Comparison of ENCODE assay signal across 13 cellular contexts in genomic region chr10:122494833-122495232, GRCh38. TPM values are rescaled to one million over a fixed set of nuclear protein-coding genes. Genes with fewer than 3 reads are reported as not detected.
DNase-seq lines count a peak whose midpoint lies in the region; ATAC-seq, FAIRE-seq and TF ChIP-seq lines count a peak whose summit lies in the region.
"Had no signal": no experiment of that assay in that cellular context is flagged by ENCODE, and none has a peak within 500 bp of the region (broad histone marks: within the 10 kb centered on the region; RNA-seq: fewer than 3 reads in every experiment).

No MANE protein-coding gene starts in this region.

- peak; percentile 97 for DNase-seq in GM23248
- peak in 1 of 4 experiments; percentile 14 for DNase-seq in K562 (ENCODE audit: extremely low read depth in 1 of 4, low spot score in 3 of 4)
- DNase-seq in heart right ventricle = peak in 1 of 2 donors; percentile 32
- DNase-seq in DMS153 (lab: John Stamatoyannopoulos, UW) = no peak
- DNase-seq in HUDEP-2 (lab: John Stamatoyannopoulos, UW; ENCODE audit: unreplicated experiment in 76 of 76) = no peak
- DNase-seq in type B pancreatic cell (ENCODE audit: extremely low spot score, unreplicated experiment) = no peak
- DNase-seq: activated effector memory CD4-positive, alpha-beta T cell treated with anti-CD3 and anti-CD28 coated beads, Interleukin-2, amount 50 U/mL, for 16 hours; DMS79 treated with DMSO at 0.1 percent for 48 hours; NCI-H2081; stimulated activated CD8-positive, alpha-beta memory T cell treated with anti-CD3 and anti-CD28 coated beads, Interleukin-4, amount 100 ng/mL, for 48 hours had no signal

- CTCF ChIA-PET in K562 (lab: Yijun Ruan, JAX; ENCODE audit: low intra/inter-chr PET ratio) = no interaction called here

- H3K4me1 Mint-ChIP-seq in type B pancreatic cell (ENCODE audit: unreplicated experiment) = peaks cover 37% of the 10 kb centered on the region

- H3K9me3 Mint-ChIP-seq in type B pancreatic cell = no peaks in the 10 kb centered on the region

- H3K4me3 Mint-ChIP-seq in type B pancreatic cell = no peak overlapping the region

- no TSS peak for BruUV-seq in K562 (replicated peaks; lab: Mats Ljungman, UMichigan)

- in situ Hi-C loops in GM23248 (cut with MboI) = no loop called here
- in situ Hi-C loops in K562 (cut with MboI) = no loop called here

- no peaks in the 10 kb centered on the region for H3K9me2 ChIP-seq in GM23248 (ENCODE audit: insufficient read depth)

- intact Hi-C loops in K562 (cut with micrococcal nuclease) (no loop called here), heart right ventricle (cut with DNase I) (loop anchor here in 3 of 10 donors (5.0 kb wide), 1 partner anchor 33 kb away; the partner anchor contains the start of gene HTRA1 (in 3 of the 3))

- H3K36me3 ChIP-seq in GM23248 (ENCODE audit: low read depth) = no peaks in the 10 kb centered on the region
- no peaks in the 10 kb centered on the region for H3K36me3 ChIP-seq in K562 (ENCODE audit: control insufficient read depth, insufficient read depth, low read length)
- H3K36me3 ChIP-seq in heart right ventricle = peaks cover 0 to 44% (median 0%) of the 10 kb centered on the region in 9 donors

- no peaks in the 10 kb centered on the region for H3K9me3 ChIP-seq in GM23248 (ENCODE audit: low read depth)
- H3K9me3 ChIP-seq in K562 (replicated peaks; ENCODE audit: control insufficient read depth, insufficient read depth, low read depth, low read length) = no peaks in the 10 kb centered on the region
- no peaks in the 10 kb centered on the region for H3K9me3 ChIP-seq in heart right ventricle

- TF ChIP-seq POLR2A in K562 (conservative IDR thresholded peaks at IDR 0.05) = no peak

- no peak for ATAC-seq in K562
- ATAC-seq in heart right ventricle = peak in 2 of 8 donors; percentile 9 to 57
- ATAC-seq in HG03565 (IDR thresholded peaks at IDR 0.05; ENCODE audit: unreplicated experiment) = no peak

- H3K27me3 ChIP-seq in GM23248 (replicated peaks; ENCODE audit: insufficient read depth) (no peaks in the 10 kb centered on the region), K562 (ENCODE audit: control insufficient read depth in 2 of 2, insufficient read depth in 2 of 2, low read length in 2 of 2) (peaks cover 2 to 31% of the 10 kb centered on the region in 2 experiments; a peak in 3 of 5 replicates), heart right ventricle (no peaks in the 10 kb centered on the region)

- POLR2A ChIA-PET in K562 (lab: Yijun Ruan, JAX) = interaction anchor here (0.6 kb wide), 1 partner anchor 327 kb away, joined by 4 read pairs; no protein-coding TSS in a partner anchor

- peaks cover 66% of the 10 kb centered on the region for H3F3A ChIP-seq in GM23248 (ENCODE audit: insufficient read depth)

- peak overlapping the region; percentile 80 for H3K9ac ChIP-seq in GM23248
- H3K9ac ChIP-seq in K562 (ENCODE audit: insufficient read depth in 1 of 2, low read depth in 2 of 2, low read length in 2 of 2) = no peak overlapping the region

- H3K27ac ChIP-seq in GM23248 = peak overlapping the region; percentile 91
- no peak overlapping the region for H3K27ac ChIP-seq in K562 (ENCODE audit: extremely low read depth, low read depth, low read length)
- peak overlapping the region in 6 of 10 donors; percentile 18 to 59 (median 41) for H3K27ac ChIP-seq in heart right ventricle
- H3K27ac ChIP-seq in skin epidermis = peak overlapping the region in 20 of 21 experiments; percentile 14 to 85 (median 67)

- H3K4me1 ChIP-seq in GM23248 (ENCODE audit: insufficient read depth) (peaks cover 80% of the 10 kb centered on the region), K562 (replicated peaks in 1 of 2; ENCODE audit: control insufficient read depth in 2 of 2, insufficient read depth in 2 of 2, low read length in 2 of 2) (no peaks in the 10 kb centered on the region), heart right ventricle (peaks cover 6 to 70% (median 45%) of the 10 kb centered on the region in 9 donors)

- no peak for TF ChIP-seq EP300 in K562 (IDR thresholded peaks at IDR 0.05; ENCODE audit: low read length)

- TF ChIP-seq CTCF in K562 (IDR thresholded peaks at IDR 0.05 in 2 of 3, conservative IDR thresholded peaks at IDR 0.05 in 1 of 3; ENCODE audit: insufficient read depth in 2 of 3, low read depth in 1 of 3, low read length in 3 of 3) (no peak), heart right ventricle (IDR thresholded peaks at IDR 0.05) (no peak), type B pancreatic cell (conservative IDR thresholded peaks at IDR 0.05) (no peak)

- H3K36me3 Mint-ChIP-seq in type B pancreatic cell = no peaks in the 10 kb centered on the region

- H3K4me3 ChIP-seq in GM23248 (peak overlapping the region; percentile 56), K562 (no peak overlapping the region), heart right ventricle (no peak overlapping the region), skin epidermis (no peak overlapping the region)

- H3K9me1 ChIP-seq in K562 (ENCODE audit: control insufficient read depth, insufficient read depth, low read length) = no peaks in the 10 kb centered on the region

- no peak for TF ChIP-seq RAD21 in K562 (CRISPR knock-in tag; conservative IDR thresholded peaks at IDR 0.05 in 1 of 2, IDR thresholded peaks at IDR 0.05 in 1 of 2)

- H4K20me1 ChIP-seq in GM23248 (ENCODE audit: insufficient read depth) (no peaks in the 10 kb centered on the region), K562 (replicated peaks; ENCODE audit: control insufficient read depth, insufficient read depth, low read length) (no peaks in the 10 kb centered on the region)

- H2AFZ ChIP-seq in GM23248 (peak overlapping the region; percentile 78), K562 (ENCODE audit: low read depth, low read length) (no peak overlapping the region)

- H3K4me2 ChIP-seq in GM23248 (ENCODE audit: unreplicated experiment) (peak overlapping the region; percentile 87), K562 (ENCODE audit: insufficient read depth, low read length) (no peak overlapping the region)

- H3K79me2 ChIP-seq in GM23248 (ENCODE audit: insufficient read depth) (peaks cover 27% of the 10 kb centered on the region), K562 (ENCODE audit: control insufficient read depth, insufficient read depth, low read length) (no peaks in the 10 kb centered on the region)

- no peak overlapping the region for H3K27ac Mint-ChIP-seq in type B pancreatic cell

- FAIRE-seq in K562 (lab: Jason Lieb, UNC) = no peak

- H3K27me3 Mint-ChIP-seq in type B pancreatic cell = peaks cover 12% of the 10 kb centered on the region

- WGBS in GM23248 (ENCODE audit: low coverage in 1 of 2, low lambda C conversion rate in 2 of 2, missing lambda C conversion rate in 2 of 2), 2 experiments = 2% methylated on average over 13 to 14 of the region's 14 CpGs
- 0% methylated on average over 6 of the region's 14 CpGs for whole genome bisulfite sequencing in K562 (ENCODE audit: insufficient coverage, low coverage, missing lambda C conversion rate)
- WGBS in heart right ventricle, 2 donors = 82 to 89% methylated on average over 14 of the region's 14 CpGs

RNA-seq across cellular contexts. Expression of gene HTRA1, which starts 33.5 kb away (rescaled TPM):
- 395 and 405 TPM in 2 replicates for total RNA-seq in GM23248 (2014; rRNA removed; shearing (Covaris generic))
- 220 and 303 TPM in 2 replicates for polyA plus RNA-seq in GM23248 (2016; fragmentation: Nextera tagmentation; extraction: Ambion mirVana)
- total RNA-seq in K562 (2011; cell fraction: chromatin; rRNA removed; ENCODE audit: low replicate concordance) = not detected in 2 replicates
- total RNA-seq in K562 (2011; cell fraction: nucleolus; rRNA removed) = not detected in 2 replicates
- not detected in 2 replicates for total RNA-seq in K562 (2011; cell fraction: nucleoplasm; rRNA removed)
- not detected in 2 replicates for total RNA-seq in K562 (2014; rRNA removed)
- 0.15 TPM in 1 of 2 replicates, not detected in the other for total RNA-seq in K562 (2014; rRNA removed; fragmentation: Illumina TruSeq; extraction: Trizol)
- total RNA-seq in K562 (2015; rRNA removed; fragmentation: Illumina TruSeq; extraction: Trizol) = 0.11 TPM in 1 of 2 replicates, not detected in the other
- 0.11 and 0.16 TPM in 2 replicates for total RNA-seq in K562 (2021)
- 0.04 TPM in 1 of 2 replicates, not detected in the other for polyA plus RNA-seq in K562 (2011; rRNA removed)
- 0.10 TPM in 1 of 2 replicates, not detected in the other for polyA plus RNA-seq in K562 (2011; cell fraction: cytosol; rRNA removed)
- polyA plus RNA-seq in K562 (2011; cell fraction: nucleus; rRNA removed) = not detected in 2 replicates
- polyA plus RNA-seq in K562 (2012) = 0.25 TPM in 1 of 2 replicates, not detected in the other
- polyA plus RNA-seq in K562 (2014; fragmentation: Illumina TruSeq; extraction: Trizol) = not detected in 2 replicates
- under 1 TPM in 1 of 2 experiments, not detected in 1; 0.06 TPM for polyA plus RNA-seq in K562 (2014; fragmentation: Nextera tagmentation; extraction: Ambion mirVana)
- not detected in 2 replicates for polyA plus RNA-seq in K562 (2014; rRNA removed)
- polyA minus RNA-seq in K562 (2011; rRNA and poly(A)+ RNA removed) = not detected in 2 replicates
- polyA minus RNA-seq in K562 (2011; cell fraction: cytosol; rRNA and poly(A)+ RNA removed) = 0.91 TPM in 1 of 2 replicates, not detected in the other
- polyA minus RNA-seq in K562 (2011; cell fraction: nucleus; rRNA and poly(A)+ RNA removed) = not detected in 2 replicates
- total RNA-seq in heart right ventricle = 100 to 1,000 TPM in 2 of 10 donors, 10 to 100 TPM in 8; 23.4 to 108 (median 73.1) TPM
- polyA plus RNA-seq in heart right ventricle = 10 to 100 TPM; 31.9 to 35.4 TPM
- total RNA-seq in type B pancreatic cell (ENCODE audit: low replicate concordance) = 12.9 and 32.6 TPM in 2 replicates
- total RNA-seq: T-helper 2 cell treated with Interferon-gamma antibody and Interleukin-4, amounts not matched to agents 100 ng/mL and 5 ng/mL, for 36 hours had no signal

RNA-seq across cellular contexts. Expression of gene ARMS2, which starts 40.4 kb away (rescaled TPM):
- not detected in 2 replicates for total RNA-seq in GM23248 (2014; rRNA removed; shearing (Covaris generic))
- polyA plus RNA-seq in GM23248 (2016; fragmentation: Nextera tagmentation; extraction: Ambion mirVana) (not detected in 2 replicates), K562 (2011; rRNA removed) (not detected in 2 replicates), K562 (2014; fragmentation: Illumina TruSeq; extraction: Trizol) (not detected in 2 replicates), K562 (2014; fragmentation: Nextera tagmentation; extraction: Ambion mirVana) (not detected), K562 (2014; rRNA removed) (not detected in 2 replicates), heart right ventricle (not detected)
- total RNA-seq in K562 (2011; cell fraction: chromatin; rRNA removed; ENCODE audit: low replicate concordance) = not detected in 2 replicates
- total RNA-seq in K562 (2011; cell fraction: nucleolus; rRNA removed) = not detected in 2 replicates
- total RNA-seq in K562 (2011; cell fraction: nucleoplasm; rRNA removed) = not detected in 2 replicates
- total RNA-seq in K562 (2014; rRNA removed) (not detected in 2 replicates), K562 (2014; rRNA removed; fragmentation: Illumina TruSeq; extraction: Trizol) (not detected in 2 replicates), K562 (2015; rRNA removed; fragmentation: Illumina TruSeq; extraction: Trizol) (not detected in 2 replicates), K562 (2021) (not detected in 2 replicates), heart right ventricle (1 to 10 TPM in 1 of 10 donors, under 1 TPM in 3, not detected in 6; 0.33 to 1.3 (median 0.94) TPM), type B pancreatic cell (ENCODE audit: low replicate concordance) (not detected in 2 replicates)
- polyA plus RNA-seq in K562 (2011; cell fraction: cytosol; rRNA removed) = not detected in 2 replicates
- polyA plus RNA-seq in K562 (2011; cell fraction: nucleus; rRNA removed) = not detected in 2 replicates
- not detected in 2 replicates for polyA plus RNA-seq in K562 (2012)
- not detected in 2 replicates for polyA minus RNA-seq in K562 (2011; rRNA and poly(A)+ RNA removed)
- not detected in 2 replicates for polyA minus RNA-seq in K562 (2011; cell fraction: cytosol; rRNA and poly(A)+ RNA removed)
- polyA minus RNA-seq in K562 (2011; cell fraction: nucleus; rRNA and poly(A)+ RNA removed) = not detected in 2 replicates
- total RNA-seq: T-helper 2 cell treated with Interferon-gamma antibody and Interleukin-4, amounts not matched to agents 100 ng/mL and 5 ng/mL, for 36 hours had no signal

Comparison
In these comparisons a context has a peak if more than half of its experiments do, and no peak if none do; other contexts are left out.
1. RNA of gene HTRA1, which starts 33.5 kb away (total RNA-seq): 395 to 405 TPM in GM23248, 23.4 to 108 TPM in heart right ventricle and 12.9 to 32.6 TPM in type B pancreatic cell; 0.11 to 0.16 TPM in K562; every median in the first group is over 10 times any median in the second.